In the genomic region with DNA sequence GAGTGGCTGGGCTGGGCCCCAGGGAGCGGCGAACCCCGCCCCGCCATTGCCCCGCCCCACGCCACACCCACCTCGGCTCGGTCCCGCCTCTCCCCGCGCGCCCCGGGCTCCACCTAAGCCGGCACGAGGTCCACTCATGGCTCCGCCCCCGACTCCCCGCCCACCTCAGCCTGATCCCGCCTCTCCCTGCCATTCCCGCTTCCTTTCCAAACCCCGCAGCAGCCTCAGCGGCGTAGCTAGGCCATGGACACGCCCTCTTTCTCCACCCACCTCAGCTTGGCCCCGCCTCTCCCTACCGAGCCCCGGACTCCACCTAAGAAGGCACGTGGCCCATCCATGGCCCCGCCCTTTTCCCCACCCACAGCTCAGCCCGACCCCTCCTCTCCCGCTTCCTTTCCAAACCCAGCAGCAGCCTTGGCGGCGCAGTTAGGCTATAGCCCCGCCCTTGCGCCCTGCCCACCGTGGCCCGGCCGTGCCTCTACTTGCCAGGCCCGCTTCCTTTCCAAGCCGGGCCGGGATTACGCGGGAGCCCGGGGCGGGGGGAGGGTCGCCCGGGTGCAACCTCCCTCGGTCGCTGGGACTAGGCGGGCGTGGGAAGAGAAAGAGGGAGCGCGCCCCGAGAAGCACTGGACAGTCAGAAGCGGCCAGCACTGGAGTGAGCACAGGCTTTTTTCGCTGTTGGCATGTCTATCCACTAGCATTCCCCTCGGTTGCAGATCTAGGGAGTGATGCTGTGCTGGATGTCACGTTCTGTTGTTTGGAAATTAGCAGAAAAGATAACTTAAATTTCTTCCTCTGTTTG, we compare ENCODE assay signal across 8 cellular contexts. TPM values are rescaled to one million over a fixed set of nuclear protein-coding genes. Genes with fewer than 3 reads are reported as not detected.
DNase-seq lines count a peak whose midpoint lies in the region; ATAC-seq and TF ChIP-seq lines count a peak whose summit lies in the region.

A gene with protein sequence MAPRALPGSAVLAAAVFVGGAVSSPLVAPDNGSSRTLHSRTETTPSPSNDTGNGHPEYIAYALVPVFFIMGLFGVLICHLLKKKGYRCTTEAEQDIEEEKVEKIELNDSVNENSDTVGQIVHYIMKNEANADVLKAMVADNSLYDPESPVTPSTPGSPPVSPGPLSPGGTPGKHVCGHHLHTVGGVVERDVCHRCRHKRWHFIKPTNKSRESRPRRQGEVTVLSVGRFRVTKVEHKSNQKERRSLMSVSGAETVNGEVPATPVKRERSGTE (minus strand): TSS at position 4 of the 802 bp plus-strand sequence. CDS start 89 bp downstream, outside the sequence.

- WGBS in testis, 2 donors: 2% methylated on average over 30 to 53 of the region's 58 CpGs

- POLR2A ChIA-PET in GM10248 (lab: Yijun Ruan, JAX): interaction anchor here (0.6 to 0.7 kb wide), 4 partner anchors 52 to 1913 kb away, joined by 4 to 9 read pairs (median 7); no protein-coding TSS in a partner anchor

- TF ChIP-seq CTCF in GM10248 (IDR thresholded peaks at IDR 0.05; ENCODE audit: control extremely low read depth, extremely low read depth, low read depth, missing control alignments) (no peak), glutamatergic neuron (IDR thresholded peaks at IDR 0.05; ENCODE audit: partially characterized antibody, unreplicated experiment) (no peak), osteoblast (IDR thresholded peaks at IDR 0.05; ENCODE audit: extremely low read depth, low read depth, low read length) (no peak), testis (IDR thresholded peaks at IDR 0.05) (no peak)

- peaks cover 18% of the 10 kb centered on the region for H3K4me1 ChIP-seq in osteoblast (ENCODE audit: insufficient read depth, low read length)
- peaks cover 15% of the 10 kb centered on the region for H3K4me1 ChIP-seq in testis

- peaks cover 15% of the 10 kb centered on the region for H3K79me2 ChIP-seq in osteoblast (ENCODE audit: insufficient read depth, low read length)

- H3K9me3 ChIP-seq in osteoblast (ENCODE audit: low read depth, low read length) (no peaks in the 10 kb centered on the region), testis (no peaks in the 10 kb centered on the region)

- H3K9me3 Mint-ChIP-seq in glutamatergic neuron (ENCODE audit: unreplicated experiment): no peaks in the 10 kb centered on the region

- H3K36me3 Mint-ChIP-seq in glutamatergic neuron (ENCODE audit: unreplicated experiment): no peaks in the 10 kb centered on the region

- intact Hi-C loops in testis (cut with DNase I; ENCODE audit: low total_unique reads): no loop called here

- H3K27ac ChIP-seq in osteoblast (ENCODE audit: low read depth, low read length) (peak within 1 kb of the TSS; percentile 67), testis (peak within 1 kb of the TSS; percentile 86 to 96)

- CTCF ChIA-PET in GM10248 (lab: Yijun Ruan, JAX): interaction anchor here (0.6 to 1.4 kb wide), 5 partner anchors 9 to 97 kb away, joined by 3 to 4 read pairs (median 4); no protein-coding TSS in a partner anchor

- H3K27me3 ChIP-seq in osteoblast (ENCODE audit: insufficient read depth, low read length): no peaks in the 10 kb centered on the region
- no peaks in the 10 kb centered on the region for H3K27me3 ChIP-seq in testis

- H3K27me3 Mint-ChIP-seq in glutamatergic neuron (ENCODE audit: unreplicated experiment): peaks cover 4% of the 10 kb centered on the region

- peak within 1 kb of the TSS; percentile 85 for H3K4me3 Mint-ChIP-seq in glutamatergic neuron (ENCODE audit: unreplicated experiment)

- TF ChIP-seq POLR2A in testis (IDR thresholded peaks at IDR 0.05): no peak

- DNase-seq in GM10248 (ENCODE audit: extremely low spot score) (peak; percentile 98), NCI-H1417 (lab: John Stamatoyannopoulos, UW) (peak; percentile 98 to 99 (median 99)), SW480 (ENCODE audit: low spot score) (peak; percentile 95), glutamatergic neuron (peak; percentile 100), osteoblast (ENCODE audit: insufficient read length, low spot score, missing footprints) (peak; percentile 98), testis (peak; percentile 100)
- peak; percentile 99 for DNase-seq in activated naive CD8-positive, alpha-beta T cell treated with anti-CD3 and anti-CD28 coated beads, Interleukin-2, amount 50 U/mL, for 16 hours (ENCODE audit: low read depth, low spot score)

- H3K36me3 ChIP-seq in osteoblast (ENCODE audit: insufficient read depth, low read length) (no peaks in the 10 kb centered on the region), testis (ENCODE audit: low read depth, missing control alignments) (no peaks in the 10 kb centered on the region)

- H3K4me1 Mint-ChIP-seq in glutamatergic neuron (ENCODE audit: low read depth, unreplicated experiment): peaks cover 12% of the 10 kb centered on the region

- H3K27ac Mint-ChIP-seq in glutamatergic neuron (ENCODE audit: unreplicated experiment): peak within 1 kb of the TSS; percentile 59

- peak within 1 kb of the TSS; percentile 89 for H3K4me3 ChIP-seq in osteoblast (ENCODE audit: insufficient read depth, low read length)
- H3K4me3 ChIP-seq in testis: peak within 1 kb of the TSS; percentile 83 to 90

- H4K20me1 ChIP-seq in osteoblast (ENCODE audit: insufficient read depth, low read length): no peaks in the 10 kb centered on the region

- ATAC-seq in HG02763 (IDR thresholded peaks at IDR 0.05; ENCODE audit: unreplicated experiment): peak; percentile 81

- peak within 1 kb of the TSS; percentile 84 for H3K4me2 ChIP-seq in osteoblast (ENCODE audit: insufficient read depth, low read length)

- peak within 1 kb of the TSS; percentile 72 for H2AFZ ChIP-seq in osteoblast (ENCODE audit: low read length)

RNA-seq across cellular contexts. Expression of the gene that starts here (rescaled TPM):
- total RNA-seq in glutamatergic neuron (ENCODE audit: unreplicated experiment) (21.2 TPM), osteoblast (61.2 and 64.5 TPM in 2 replicates), testis (10 to 100 TPM; 10.2 to 20.4 TPM)
- polyA plus RNA-seq in testis (ENCODE audit: insufficient read depth, low read depth, low replicate concordance): 3.1 TPM

Comparison
In these comparisons a context has a peak if more than half of its experiments do, and no peak if none do; other contexts are left out.
1. Peak in every context shown above with its lines: DNase-seq, ATAC-seq, H3K4me3 ChIP-seq and H3K27ac ChIP-seq.